Comparison of ENCODE assay signal across 8 cellular contexts in genomic region chr13:102555914-102556553, GRCh38. TPM values are rescaled to one million over a fixed set of nuclear protein-coding genes. Genes with fewer than 3 reads are reported as not detected.
DNase-seq lines count a peak whose midpoint lies in the region; ATAC-seq, FAIRE-seq and TF ChIP-seq lines count a peak whose summit lies in the region.

No MANE protein-coding gene starts in this region.

- no peaks in the 10 kb centered on the region for H4K20me1 ChIP-seq in K562 (replicated peaks; ENCODE audit: control insufficient read depth, insufficient read depth, low read length)

- BruUV-seq in K562 (replicated peaks; lab: Mats Ljungman, UMichigan) = no TSS peak

- H3K4me3 ChIP-seq in GM12865 (ENCODE audit: low read depth, low read length) (no peak overlapping the region), K562 (no peak overlapping the region)

- intact Hi-C loops in K562 (cut with micrococcal nuclease) = loop anchor here (5.0 kb wide), 1 partner anchor 1409 kb away; no protein-coding TSS in a partner anchor

- TF ChIP-seq EP300 in K562 (IDR thresholded peaks at IDR 0.05; ENCODE audit: low read length) = no peak

- H3K9me3 ChIP-seq in K562 (replicated peaks; ENCODE audit: control insufficient read depth, insufficient read depth, low read depth, low read length) = no peaks in the 10 kb centered on the region

- DNase-seq in Ammon's horn (ENCODE audit: low spot score) (peak; percentile 60), GM12865 (ENCODE audit: low read depth) (peak; percentile 39), NCI-H446 treated with DMSO at 0.1 percent for 48 hours (lab: John Stamatoyannopoulos, UW) (peak; percentile 23), K562 (ENCODE audit: extremely low read depth in 1 of 4, low spot score in 3 of 4) (peak in 3 of 4 experiments; percentile 8 to 32 (median 11)), kidney tubule cell (ENCODE audit: low spot score) (peak; percentile 63)

- 8% methylated on average over 6 of the region's 6 CpGs for WGBS in K562 (ENCODE audit: insufficient coverage, low coverage, missing lambda C conversion rate)

- H3K36me3 ChIP-seq in K562 (ENCODE audit: control insufficient read depth, insufficient read depth, low read length) = no peaks in the 10 kb centered on the region

- CTCF ChIA-PET in K562 (lab: Yijun Ruan, JAX; ENCODE audit: low intra/inter-chr PET ratio) = no interaction called here

- H3K4me2 ChIP-seq in K562 (ENCODE audit: insufficient read depth, low read length) = no peak overlapping the region

- POLR2A ChIA-PET in K562 (lab: Yijun Ruan, JAX) = interaction anchor here (1.3 kb wide), 1 partner anchor 9 kb away, joined by 5 read pairs; no protein-coding TSS in a partner anchor

- no peaks in the 10 kb centered on the region for H3K4me1 ChIP-seq in K562 (replicated peaks in 1 of 2; ENCODE audit: control insufficient read depth in 2 of 2, insufficient read depth in 2 of 2, low read length in 2 of 2)

- H2AFZ ChIP-seq in K562 (ENCODE audit: low read depth, low read length) = no peak overlapping the region

- no peaks in the 10 kb centered on the region for H3K79me2 ChIP-seq in K562 (ENCODE audit: control insufficient read depth, insufficient read depth, low read length)

- in situ Hi-C loops in K562 (cut with MboI) = loop anchor here (25.0 kb wide), 1 partner anchor 1419 kb away; no protein-coding TSS in a partner anchor

- TF ChIP-seq RAD21 in K562 (CRISPR knock-in tag; conservative IDR thresholded peaks at IDR 0.05 in 1 of 2, IDR thresholded peaks at IDR 0.05 in 1 of 2) = peak; percentile 32 to 49; a peak in 3 of 4 replicates

- no peak overlapping the region for H3K9ac ChIP-seq in K562 (ENCODE audit: insufficient read depth in 1 of 2, low read depth in 2 of 2, low read length in 2 of 2)

- H3K27me3 ChIP-seq in K562 (ENCODE audit: control insufficient read depth in 2 of 2, insufficient read depth in 2 of 2, low read length in 2 of 2) = no peaks in the 10 kb centered on the region

- TF ChIP-seq CTCF in GM12865 (IDR thresholded peaks at IDR 0.05; ENCODE audit: insufficient read depth, low read depth, low read length, missing control alignments) (peak; percentile 41), K562 (IDR thresholded peaks at IDR 0.05 in 2 of 3, conservative IDR thresholded peaks at IDR 0.05 in 1 of 3; ENCODE audit: insufficient read depth in 2 of 3, low read depth in 1 of 3, low read length in 3 of 3) (peak; percentile 22 to 52 (median 43); a peak in 4 of 6 replicates)

- peak; percentile 77 for FAIRE-seq in K562 (lab: Jason Lieb, UNC)

- ATAC-seq in HG03066 (IDR thresholded peaks at IDR 0.05; ENCODE audit: low read depth, unreplicated experiment) (peak; percentile 63), K562 (peak; percentile 74), HG03095 (IDR thresholded peaks at IDR 0.05; ENCODE audit: unreplicated experiment) (no peak), GM21576 (IDR thresholded peaks at IDR 0.05; ENCODE audit: unreplicated experiment) (no peak)

- no peak overlapping the region for H3K27ac ChIP-seq in K562 (ENCODE audit: extremely low read depth, low read depth, low read length)

- TF ChIP-seq POLR2A in K562 (conservative IDR thresholded peaks at IDR 0.05) = no peak

- no peaks in the 10 kb centered on the region for H3K9me1 ChIP-seq in K562 (ENCODE audit: control insufficient read depth, insufficient read depth, low read length)

TF ChIP-seq in K562, 482 proteins besides CTCF, POLR2A, EP300 and RAD21:
- no peak for TF ChIP-seq RBM15 (IDR thresholded peaks at IDR 0.05; ENCODE audit: insufficient read depth, low read length)
- no peak for TF ChIP-seq TCF3 (CRISPR knock-in tag; IDR thresholded peaks at IDR 0.05)
- TF ChIP-seq, protein P1, sequence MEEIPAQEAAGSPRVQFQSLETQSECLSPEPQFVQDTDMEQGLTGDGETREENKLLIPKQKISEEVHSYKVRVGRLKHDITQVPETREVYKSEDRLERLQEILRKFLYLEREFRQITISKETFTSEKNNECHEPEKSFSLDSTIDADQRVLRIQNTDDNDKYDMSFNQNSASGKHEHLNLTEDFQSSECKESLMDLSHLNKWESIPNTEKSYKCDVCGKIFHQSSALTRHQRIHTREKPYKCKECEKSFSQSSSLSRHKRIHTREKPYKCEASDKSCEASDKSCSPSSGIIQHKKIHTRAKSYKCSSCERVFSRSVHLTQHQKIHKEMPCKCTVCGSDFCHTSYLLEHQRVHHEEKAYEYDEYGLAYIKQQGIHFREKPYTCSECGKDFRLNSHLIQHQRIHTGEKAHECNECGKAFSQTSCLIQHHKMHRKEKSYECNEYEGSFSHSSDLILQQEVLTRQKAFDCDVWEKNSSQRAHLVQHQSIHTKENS (CRISPR knock-in tag; IDR thresholded peaks at IDR 0.05) = no peak
- TF ChIP-seq ZNF354B (CRISPR knock-in tag; IDR thresholded peaks at IDR 0.05) = no peak
- TF ChIP-seq ZC3H4 (CRISPR knock-in tag; IDR thresholded peaks at IDR 0.05; ENCODE audit: borderline replicate concordance) = no peak
- no peak for TF ChIP-seq ZNF668 (CRISPR knock-in tag; IDR thresholded peaks at IDR 0.05)
- TF ChIP-seq PCBP1 (IDR thresholded peaks at IDR 0.05; ENCODE audit: low read depth, low read length, poor library complexity, severe bottlenecking) = no peak
- no peak for TF ChIP-seq FIP1L1 (IDR thresholded peaks at IDR 0.05; ENCODE audit: low read depth, low read length, poor library complexity, severe bottlenecking)
- TF ChIP-seq JUNB (CRISPR knock-in tag; conservative IDR thresholded peaks at IDR 0.05) = no peak
- TF ChIP-seq, protein P2, sequence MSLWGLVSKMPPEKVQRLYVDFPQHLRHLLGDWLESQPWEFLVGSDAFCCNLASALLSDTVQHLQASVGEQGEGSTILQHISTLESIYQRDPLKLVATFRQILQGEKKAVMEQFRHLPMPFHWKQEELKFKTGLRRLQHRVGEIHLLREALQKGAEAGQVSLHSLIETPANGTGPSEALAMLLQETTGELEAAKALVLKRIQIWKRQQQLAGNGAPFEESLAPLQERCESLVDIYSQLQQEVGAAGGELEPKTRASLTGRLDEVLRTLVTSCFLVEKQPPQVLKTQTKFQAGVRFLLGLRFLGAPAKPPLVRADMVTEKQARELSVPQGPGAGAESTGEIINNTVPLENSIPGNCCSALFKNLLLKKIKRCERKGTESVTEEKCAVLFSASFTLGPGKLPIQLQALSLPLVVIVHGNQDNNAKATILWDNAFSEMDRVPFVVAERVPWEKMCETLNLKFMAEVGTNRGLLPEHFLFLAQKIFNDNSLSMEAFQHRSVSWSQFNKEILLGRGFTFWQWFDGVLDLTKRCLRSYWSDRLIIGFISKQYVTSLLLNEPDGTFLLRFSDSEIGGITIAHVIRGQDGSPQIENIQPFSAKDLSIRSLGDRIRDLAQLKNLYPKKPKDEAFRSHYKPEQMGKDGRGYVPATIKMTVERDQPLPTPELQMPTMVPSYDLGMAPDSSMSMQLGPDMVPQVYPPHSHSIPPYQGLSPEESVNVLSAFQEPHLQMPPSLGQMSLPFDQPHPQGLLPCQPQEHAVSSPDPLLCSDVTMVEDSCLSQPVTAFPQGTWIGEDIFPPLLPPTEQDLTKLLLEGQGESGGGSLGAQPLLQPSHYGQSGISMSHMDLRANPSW (CRISPR knock-in tag; IDR thresholded peaks at IDR 0.05) = no peak
- TF ChIP-seq ZNF444 (CRISPR knock-in tag; IDR thresholded peaks at IDR 0.05) = no peak
TF ChIP-seq in K562: peak in this region for 0.

RNA-seq across cellular contexts. Expression of gene TPP2, which starts 40.8 kb away (rescaled TPM):
- 59.3 and 173 TPM in 2 replicates for total RNA-seq in K562 (2011; cell fraction: chromatin; rRNA removed; ENCODE audit: low replicate concordance)
- 21.5 and 35.4 TPM in 2 replicates for total RNA-seq in K562 (2011; cell fraction: nucleolus; rRNA removed)
- total RNA-seq in K562 (2011; cell fraction: nucleoplasm; rRNA removed) = 60.6 and 83.5 TPM in 2 replicates
- total RNA-seq in K562 (2014; rRNA removed) (42.3 and 47.5 TPM in 2 replicates), K562 (2014; rRNA removed; fragmentation: Illumina TruSeq; extraction: Trizol) (83.8 and 88.3 TPM in 2 replicates), K562 (2015; rRNA removed; fragmentation: Illumina TruSeq; extraction: Trizol) (72.2 and 74.3 TPM in 2 replicates), K562 (2021) (55.1 and 55.9 TPM in 2 replicates)
- polyA plus RNA-seq in K562 (2011; rRNA removed) (41.6 and 51.1 TPM in 2 replicates), K562 (2014; fragmentation: Illumina TruSeq; extraction: Trizol) (67.7 and 87.7 TPM in 2 replicates), K562 (2014; fragmentation: Nextera tagmentation; extraction: Ambion mirVana) (10 to 100 TPM; 18.8 to 25.8 TPM), K562 (2014; rRNA removed) (57.7 and 73.0 TPM in 2 replicates)
- 8.8 and 17.5 TPM in 2 replicates for polyA plus RNA-seq in K562 (2011; cell fraction: cytosol; rRNA removed)
- polyA plus RNA-seq in K562 (2011; cell fraction: nucleus; rRNA removed) = 59.0 and 83.2 TPM in 2 replicates
- 29.6 and 40.0 TPM in 2 replicates for polyA plus RNA-seq in K562 (2012)
- polyA minus RNA-seq in K562 (2011; rRNA and poly(A)+ RNA removed) = 94.1 and 112 TPM in 2 replicates
- polyA minus RNA-seq in K562 (2011; cell fraction: cytosol; rRNA and poly(A)+ RNA removed) = 28.1 and 32.4 TPM in 2 replicates
- 55.7 and 92.2 TPM in 2 replicates for polyA minus RNA-seq in K562 (2011; cell fraction: nucleus; rRNA and poly(A)+ RNA removed)

Comparison
In these comparisons a context has a peak if more than half of its experiments do, and no peak if none do; other contexts are left out.
1. DNase-seq: peak in every context shown above with its lines; median percentile 63 in kidney tubule cell; 60 in Ammon's horn; 39 in GM12865; 23 in NCI-H446 treated with DMSO at 0.1 percent for 48 hours; 11 in K562.
2. ATAC-seq: peak in HG03066 (single experiment) and K562 (single experiment); none in HG03095 (single experiment) and GM21576 (single experiment).